ENCODE assay signal across 11 cellular contexts in genomic region chr5:122492675-122493074, GRCh38.
DNase-seq lines count a peak whose midpoint lies in the region; ATAC-seq and TF ChIP-seq lines count a peak whose summit lies in the region.
"Had no signal": no experiment of that assay in that cellular context is flagged by ENCODE, and none has a peak within 500 bp of the region (broad histone marks: within the 10 kb centered on the region; RNA-seq: fewer than 3 reads in every experiment).

No MANE protein-coding gene starts in this region.

- peak; percentile 31; the same call in 1 of the 2 replicates for TF ChIP-seq CTCF in BJ (IDR thresholded peaks at IDR 0.05; ENCODE audit: insufficient read depth, low read depth, low read length)

- DNase-seq in BJ (ENCODE audit: low read depth) (no peak), HCEC 1CT (peak; percentile 37), RPMI7951 (ENCODE audit: low read depth) (peak; percentile 22), iPS-NIHi7 (ENCODE audit: extremely low spot score) (peak; percentile 16), mesenteric fat pad (ENCODE audit: low spot score) (no peak), D341Med (ENCODE audit: low spot score) (no peak), kidney tubule cell (ENCODE audit: low spot score) (no peak)
- DNase-seq: activated naive CD4-positive, alpha-beta T cell treated with anti-CD3 and anti-CD28 coated beads for 36 hours; SJCRH30; stimulated activated CD4-positive, alpha-beta T cell treated with anti-CD3 and anti-CD28 coated beads, Interleukin-4, amount 100 ng/mL, for 24 hours had no signal

- no peak overlapping the region for H3K4me3 ChIP-seq in BJ (ENCODE audit: low read depth, low read length)
- H3K4me3 ChIP-seq: SJCRH30 had no signal

- no peak for ATAC-seq in GM21825 (IDR thresholded peaks at IDR 0.05; ENCODE audit: unreplicated experiment)

- no peaks in the 10 kb centered on the region for H3K27me3 ChIP-seq in BJ (ENCODE audit: control insufficient read depth, insufficient read depth, low read length)

- CTCF ChIA-PET in BJ (lab: Yijun Ruan, JAX): interaction anchor here (1.1 to 4.4 kb wide), 3 partner anchors 30 to 300 kb away, joined by 3 to 27 read pairs (median 4); no protein-coding TSS in a partner anchor

- no peaks in the 10 kb centered on the region for H3K36me3 ChIP-seq in BJ (ENCODE audit: control insufficient read depth, insufficient read depth, low read length)
- H3K36me3 ChIP-seq: SJCRH30 had no signal

- POLR2A ChIA-PET in BJ (lab: Charles Lee): no interaction called here

Comparison
In these comparisons a context has a peak if more than half of its experiments do, and no peak if none do; other contexts are left out.
1. DNase-seq: peak in HCEC 1CT (single experiment), RPMI7951 (single experiment) and iPS-NIHi7 (single experiment); none in BJ (single experiment), mesenteric fat pad (single experiment), D341Med (single experiment) and kidney tubule cell (single experiment).